Comparison of ENCODE assay signal across 7 cellular contexts in genomic region chr13:94550030-94550738, GRCh38. TPM values are rescaled to one million over a fixed set of nuclear protein-coding genes. Genes with fewer than 3 reads are reported as not detected.
DNase-seq lines count a peak whose midpoint lies in the region; ATAC-seq and TF ChIP-seq lines count a peak whose summit lies in the region.

No MANE protein-coding gene starts in this region.

- H3K9ac ChIP-seq in mesendoderm (ENCODE audit: low read length), result peak overlapping the region; percentile 55

- H2BK15ac ChIP-seq in mesendoderm (replicated peaks; ENCODE audit: low read depth), result no peak overlapping the region

- WGBS in mesendoderm (ENCODE audit: extremely low coverage, insufficient coverage, low lambda C conversion rate), result no CpG with 5 or more reads among the region's 23 CpGs

- H3K4me3 ChIP-seq in coronary artery, result peak overlapping the region; percentile 89
- peak overlapping the region; percentile 80 for H3K4me3 ChIP-seq in mesendoderm (ENCODE audit: low read length)

- TF ChIP-seq CTCF in coronary artery (IDR thresholded peaks at IDR 0.05), result no peak
- TF ChIP-seq CTCF in type B pancreatic cell (conservative IDR thresholded peaks at IDR 0.05), result no peak

- no peaks in the 10 kb centered on the region for H3K79me1 ChIP-seq in mesendoderm (ENCODE audit: low read length)

- peaks cover 5% of the 10 kb centered on the region for H3K4me1 Mint-ChIP-seq in type B pancreatic cell (ENCODE audit: unreplicated experiment)

- no peaks in the 10 kb centered on the region for H3K4me1 ChIP-seq in mesendoderm (ENCODE audit: control insufficient read depth, low read depth, low read length)

- no peaks in the 10 kb centered on the region for H3K36me3 ChIP-seq in mesendoderm (ENCODE audit: control insufficient read depth, insufficient read depth, low read length)

- no peak overlapping the region for H4K5ac ChIP-seq in mesendoderm (ENCODE audit: low read length)

- peaks cover 5% of the 10 kb centered on the region for H3K36me3 Mint-ChIP-seq in type B pancreatic cell

- peak overlapping the region; percentile 11 for H3K4me2 ChIP-seq in mesendoderm (ENCODE audit: low read length)

- H3K23ac ChIP-seq in mesendoderm (ENCODE audit: low read length), result no peak overlapping the region

- no peak overlapping the region for H3K18ac ChIP-seq in mesendoderm (ENCODE audit: low read length)

- H4K8ac ChIP-seq in mesendoderm (ENCODE audit: low read depth, low read length), result no peak overlapping the region

- no peak overlapping the region for H2BK5ac ChIP-seq in mesendoderm (ENCODE audit: low read length)

- peak overlapping the region; percentile 98 for H3K27ac Mint-ChIP-seq in type B pancreatic cell

- peak overlapping the region; percentile 92 for H3K56ac ChIP-seq in mesendoderm (ENCODE audit: low read length)

- no peak overlapping the region for H3K4ac ChIP-seq in mesendoderm (ENCODE audit: low read depth, low read length)

- peaks cover 5% of the 10 kb centered on the region for H3K27me3 Mint-ChIP-seq in type B pancreatic cell

- ATAC-seq in GM18502 (IDR thresholded peaks at IDR 0.05; ENCODE audit: poor library complexity, unreplicated experiment), result peak; percentile 17

- no peaks in the 10 kb centered on the region for H3K79me2 ChIP-seq in mesendoderm (ENCODE audit: control insufficient read depth, insufficient read depth, low read length)

- DNase-seq in HCEC 1CT, result peak; percentile 27
- DNase-seq in NCI-H82 (lab: John Stamatoyannopoulos, UW), result peak; percentile 85
- DNase-seq in coronary artery (ENCODE audit: low spot score), result no peak
- no peak for DNase-seq in mesendoderm
- DNase-seq in type B pancreatic cell (ENCODE audit: extremely low spot score, unreplicated experiment), result no peak
- no peak for DNase-seq in SKM-1 treated with dmso at 0.1 percent for 144 hours (lab: John Stamatoyannopoulos, UW; ENCODE audit: unreplicated experiment)

- H3K27ac ChIP-seq in coronary artery (peak overlapping the region; percentile 90 to 97), mesendoderm (ENCODE audit: low read depth, low read length) (peak overlapping the region; percentile 71)

- no peaks in the 10 kb centered on the region for H3K9me3 Mint-ChIP-seq in type B pancreatic cell

- H3K27me3 ChIP-seq in mesendoderm (ENCODE audit: insufficient read depth, low read length, poor library complexity), result no peaks in the 10 kb centered on the region

- H2AK5ac ChIP-seq in mesendoderm (ENCODE audit: low read length), result no peak overlapping the region

- no peak overlapping the region for H2BK120ac ChIP-seq in mesendoderm (ENCODE audit: low read depth, low read length)

- peak overlapping the region; percentile 92 for H3K4me3 Mint-ChIP-seq in type B pancreatic cell

RNA-seq across cellular contexts. Expression of gene TGDS, which starts 45.8 kb away (rescaled TPM):
- polyA plus RNA-seq in mesendoderm (2013, experiment 1 of 2), result 10.4 TPM
- polyA plus RNA-seq in mesendoderm (2013, experiment 2 of 2), result 10.6 TPM
- 10.8 and 11.7 TPM in 2 replicates for total RNA-seq in type B pancreatic cell (ENCODE audit: low replicate concordance)

RNA-seq across cellular contexts. Expression of gene GPR180, which starts 51.5 kb away (rescaled TPM):
- polyA plus RNA-seq in mesendoderm (2013, experiment 1 of 2), result 2.8 TPM
- polyA plus RNA-seq in mesendoderm (2013, experiment 2 of 2), result 2.8 TPM
- total RNA-seq in type B pancreatic cell (ENCODE audit: low replicate concordance), result 6.1 and 6.6 TPM in 2 replicates

Comparison
In these comparisons a context has a peak if more than half of its experiments do, and no peak if none do; other contexts are left out.
1. DNase-seq: peak in HCEC 1CT (single experiment) and NCI-H82 (single experiment); none in coronary artery (single experiment), mesendoderm (single experiment), type B pancreatic cell (single experiment) and SKM-1 treated with dmso at 0.1 percent for 144 hours (single experiment).